1 cellular context compared by ENCODE assay signal in the genomic region with DNA sequence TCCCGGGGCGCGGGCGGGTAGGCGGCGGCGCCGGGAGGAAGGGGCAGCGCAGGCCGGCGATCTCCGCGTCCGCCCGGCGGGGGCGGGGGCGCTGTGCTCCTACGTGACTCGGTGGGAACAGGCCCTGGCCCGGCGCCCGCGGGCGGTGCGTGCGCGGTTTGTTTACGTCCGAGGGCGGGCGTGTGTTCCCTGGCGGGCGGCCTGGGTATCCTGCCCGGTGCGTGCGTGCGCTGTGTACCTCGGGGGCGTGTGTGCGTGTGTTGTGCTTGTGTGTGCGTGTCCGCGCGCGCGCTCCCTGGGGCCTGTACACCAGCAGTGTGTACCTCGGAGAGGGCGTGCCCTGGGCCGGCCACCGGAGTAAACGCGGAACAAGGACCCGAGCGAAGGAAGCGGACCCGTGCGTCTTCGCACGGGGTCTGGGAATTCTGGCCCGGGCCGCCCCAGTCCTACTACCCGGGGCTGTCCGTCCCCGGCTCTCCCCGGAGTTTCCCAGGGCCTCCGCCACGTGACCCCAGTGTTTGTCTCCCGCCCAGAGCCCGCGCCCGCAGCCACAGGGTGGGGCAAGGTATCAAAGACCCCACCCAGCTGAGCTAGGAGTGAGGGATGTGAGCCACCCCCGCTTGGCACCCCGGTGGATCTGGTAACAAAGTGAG.
A peak's percentile ranks its signal among the peaks of the same experiment; 100 is the strongest.
TF ChIP-seq lines count a peak whose summit lies in the region.

No MANE protein-coding gene starts in this region.

TF ChIP-seq in K562, 482 proteins besides CTCF, POLR2A, EP300 and RAD21 (continued from another document and continues in another):
- TF ChIP-seq MAZ (CRISPR knock-in tag; conservative IDR thresholded peaks at IDR 0.05 in 1 of 2, IDR thresholded peaks at IDR 0.05 in 1 of 2), result peak; percentile 8 to 14; a peak in 1 of 4 replicates
- peak in 1 of 2 experiments; percentile 44; a peak in 1 of 4 replicates for TF ChIP-seq TEAD1 (CRISPR knock-in tag; IDR thresholded peaks at IDR 0.05)
- TF ChIP-seq ARID2 (IDR thresholded peaks at IDR 0.05), result 0 out of 2 replicates have a peak, but pooled peaks have one; percentile 36
- TF ChIP-seq STAT6 (CRISPR knock-in tag; IDR thresholded peaks at IDR 0.05), result no peak
- TF ChIP-seq JUND (IDR thresholded peaks at IDR 0.05; ENCODE audit: borderline replicate concordance, low read depth, low read length), result 0 out of 2 replicates have a peak, but pooled peaks have one; percentile 15
- no peak; the same call in 2 of the 3 replicates for TF ChIP-seq JUND (tag; IDR thresholded peaks at IDR 0.05; ENCODE audit: borderline replicate concordance, low read depth, low read length)
- peak; percentile 78 for TF ChIP-seq CXXC5 (CRISPR knock-in tag; IDR thresholded peaks at IDR 0.05)
- TF ChIP-seq NONO (IDR thresholded peaks at IDR 0.05; ENCODE audit: low read depth in 2 of 2, low read length in 1 of 2), result 0 out of 4 replicates have a peak, but pooled peaks of 1 of the 2 experiments have one; percentile 2
- TF ChIP-seq, protein P1, sequence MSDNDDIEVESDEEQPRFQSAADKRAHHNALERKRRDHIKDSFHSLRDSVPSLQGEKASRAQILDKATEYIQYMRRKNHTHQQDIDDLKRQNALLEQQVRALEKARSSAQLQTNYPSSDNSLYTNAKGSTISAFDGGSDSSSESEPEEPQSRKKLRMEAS (CRISPR knock-in tag; IDR thresholded peaks at IDR 0.05), result peak; percentile 53
- TF ChIP-seq ZBED1 (IDR thresholded peaks at IDR 0.05), result no peak
- peak; percentile 50 for TF ChIP-seq VEZF1 (CRISPR knock-in tag; IDR thresholded peaks at IDR 0.05)
- TF ChIP-seq, protein P2, sequence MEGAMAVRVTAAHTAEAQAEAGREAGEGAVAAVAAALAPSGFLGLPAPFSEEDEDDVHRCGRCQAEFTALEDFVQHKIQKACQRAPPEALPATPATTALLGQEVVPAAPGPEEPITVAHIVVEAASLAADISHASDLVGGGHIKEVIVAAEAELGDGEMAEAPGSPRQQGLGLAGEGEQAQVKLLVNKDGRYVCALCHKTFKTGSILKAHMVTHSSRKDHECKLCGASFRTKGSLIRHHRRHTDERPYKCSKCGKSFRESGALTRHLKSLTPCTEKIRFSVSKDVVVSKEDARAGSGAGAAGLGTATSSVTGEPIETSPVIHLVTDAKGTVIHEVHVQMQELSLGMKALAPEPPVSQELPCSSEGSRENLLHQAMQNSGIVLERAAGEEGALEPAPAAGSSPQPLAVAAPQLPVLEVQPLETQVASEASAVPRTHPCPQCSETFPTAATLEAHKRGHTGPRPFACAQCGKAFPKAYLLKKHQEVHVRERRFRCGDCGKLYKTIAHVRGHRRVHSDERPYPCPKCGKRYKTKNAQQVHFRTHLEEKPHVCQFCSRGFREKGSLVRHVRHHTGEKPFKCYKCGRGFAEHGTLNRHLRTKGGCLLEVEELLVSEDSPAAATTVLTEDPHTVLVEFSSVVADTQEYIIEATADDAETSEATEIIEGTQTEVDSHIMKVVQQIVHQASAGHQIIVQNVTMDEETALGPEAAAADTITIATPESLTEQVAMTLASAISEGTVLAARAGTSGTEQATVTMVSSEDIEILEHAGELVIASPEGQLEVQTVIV (CRISPR knock-in tag; IDR thresholded peaks at IDR 0.05; ENCODE audit: borderline replicate concordance), result no peak
- TF ChIP-seq GABPA (tag; conservative IDR thresholded peaks at IDR 0.05; ENCODE audit: low read depth), result peak; percentile 14; the same call in 1 of the 2 replicates
- TF ChIP-seq, protein P3, sequence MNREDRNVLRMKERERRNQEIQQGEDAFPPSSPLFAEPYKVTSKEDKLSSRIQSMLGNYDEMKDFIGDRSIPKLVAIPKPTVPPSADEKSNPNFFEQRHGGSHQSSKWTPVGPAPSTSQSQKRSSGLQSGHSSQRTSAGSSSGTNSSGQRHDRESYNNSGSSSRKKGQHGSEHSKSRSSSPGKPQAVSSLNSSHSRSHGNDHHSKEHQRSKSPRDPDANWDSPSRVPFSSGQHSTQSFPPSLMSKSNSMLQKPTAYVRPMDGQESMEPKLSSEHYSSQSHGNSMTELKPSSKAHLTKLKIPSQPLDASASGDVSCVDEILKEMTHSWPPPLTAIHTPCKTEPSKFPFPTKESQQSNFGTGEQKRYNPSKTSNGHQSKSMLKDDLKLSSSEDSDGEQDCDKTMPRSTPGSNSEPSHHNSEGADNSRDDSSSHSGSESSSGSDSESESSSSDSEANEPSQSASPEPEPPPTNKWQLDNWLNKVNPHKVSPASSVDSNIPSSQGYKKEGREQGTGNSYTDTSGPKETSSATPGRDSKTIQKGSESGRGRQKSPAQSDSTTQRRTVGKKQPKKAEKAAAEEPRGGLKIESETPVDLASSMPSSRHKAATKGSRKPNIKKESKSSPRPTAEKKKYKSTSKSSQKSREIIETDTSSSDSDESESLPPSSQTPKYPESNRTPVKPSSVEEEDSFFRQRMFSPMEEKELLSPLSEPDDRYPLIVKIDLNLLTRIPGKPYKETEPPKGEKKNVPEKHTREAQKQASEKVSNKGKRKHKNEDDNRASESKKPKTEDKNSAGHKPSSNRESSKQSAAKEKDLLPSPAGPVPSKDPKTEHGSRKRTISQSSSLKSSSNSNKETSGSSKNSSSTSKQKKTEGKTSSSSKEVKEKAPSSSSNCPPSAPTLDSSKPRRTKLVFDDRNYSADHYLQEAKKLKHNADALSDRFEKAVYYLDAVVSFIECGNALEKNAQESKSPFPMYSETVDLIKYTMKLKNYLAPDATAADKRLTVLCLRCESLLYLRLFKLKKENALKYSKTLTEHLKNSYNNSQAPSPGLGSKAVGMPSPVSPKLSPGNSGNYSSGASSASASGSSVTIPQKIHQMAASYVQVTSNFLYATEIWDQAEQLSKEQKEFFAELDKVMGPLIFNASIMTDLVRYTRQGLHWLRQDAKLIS (CRISPR knock-in tag; IDR thresholded peaks at IDR 0.05), result no peak
- no peak for TF ChIP-seq ZNF23 (CRISPR knock-in tag; IDR thresholded peaks at IDR 0.05)
- peak; percentile 35 for TF ChIP-seq HMGN3 (IDR thresholded peaks at IDR 0.05; ENCODE audit: borderline replicate concordance, extremely low read depth, insufficient read length, low read depth, low read length)
- TF ChIP-seq ETV1 (tag; conservative IDR thresholded peaks at IDR 0.05; ENCODE audit: low read depth), result no peak
- peak; percentile 39; the same call in 1 of the 2 replicates for TF ChIP-seq HDAC2 (IDR thresholded peaks at IDR 0.05)
- TF ChIP-seq KHSRP (IDR thresholded peaks at IDR 0.05), result no peak
- 0 out of 2 replicates have a peak, but pooled peaks have one; percentile 20 for TF ChIP-seq FOXP1 (CRISPR knock-in tag; IDR thresholded peaks at IDR 0.05)
- peak; percentile 61; the same call in 1 of the 2 replicates for TF ChIP-seq CTBP1 (IDR thresholded peaks at IDR 0.05; ENCODE audit: borderline replicate concordance)
- no peak for TF ChIP-seq STAT5B (CRISPR knock-in tag; IDR thresholded peaks at IDR 0.05)
- TF ChIP-seq KDM5B (IDR thresholded peaks at IDR 0.05; ENCODE audit: insufficient replicate concordance, low read depth, low read length), result no peak
- TF ChIP-seq SMARCB1 (IDR thresholded peaks at IDR 0.05; ENCODE audit: insufficient read length, low read depth), result no peak
- TF ChIP-seq PHF20 (IDR thresholded peaks at IDR 0.05; ENCODE audit: partially characterized antibody), result peak; percentile 23
- TF ChIP-seq USF1 (CRISPR knock-in tag; IDR thresholded peaks at IDR 0.05), result peak; percentile 84
- peak; percentile 12; the same call in 1 of the 2 replicates for TF ChIP-seq RB1 (IDR thresholded peaks at IDR 0.05; ENCODE audit: low read depth)
- peak; percentile 28; the same call in 1 of the 2 replicates for TF ChIP-seq LCOR (CRISPR knock-in tag; IDR thresholded peaks at IDR 0.05)
- TF ChIP-seq, protein P4, sequence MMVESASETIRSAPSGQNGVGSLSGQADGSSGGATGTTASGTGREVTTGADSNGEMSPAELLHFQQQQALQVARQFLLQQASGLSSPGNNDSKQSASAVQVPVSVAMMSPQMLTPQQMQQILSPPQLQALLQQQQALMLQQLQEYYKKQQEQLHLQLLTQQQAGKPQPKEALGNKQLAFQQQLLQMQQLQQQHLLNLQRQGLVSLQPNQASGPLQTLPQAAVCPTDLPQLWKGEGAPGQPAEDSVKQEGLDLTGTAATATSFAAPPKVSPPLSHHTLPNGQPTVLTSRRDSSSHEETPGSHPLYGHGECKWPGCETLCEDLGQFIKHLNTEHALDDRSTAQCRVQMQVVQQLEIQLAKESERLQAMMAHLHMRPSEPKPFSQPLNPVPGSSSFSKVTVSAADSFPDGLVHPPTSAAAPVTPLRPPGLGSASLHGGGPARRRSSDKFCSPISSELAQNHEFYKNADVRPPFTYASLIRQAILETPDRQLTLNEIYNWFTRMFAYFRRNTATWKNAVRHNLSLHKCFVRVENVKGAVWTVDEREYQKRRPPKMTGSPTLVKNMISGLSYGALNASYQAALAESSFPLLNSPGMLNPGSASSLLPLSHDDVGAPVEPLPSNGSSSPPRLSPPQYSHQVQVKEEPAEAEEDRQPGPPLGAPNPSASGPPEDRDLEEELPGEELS (CRISPR knock-in tag; IDR thresholded peaks at IDR 0.05; ENCODE audit: borderline replicate concordance), result peak; percentile 87; the same call in 1 of the 2 replicates
- TF ChIP-seq USF2 (CRISPR knock-in tag; IDR thresholded peaks at IDR 0.05), result peak; percentile 88
